In genomic region chr10:79176949-79177602, GRCh38 we compare ENCODE assay signal across 1 cellular context.
A peak's percentile ranks its signal among the peaks of the same experiment; 100 is the strongest.
TF ChIP-seq lines count a peak whose summit lies in the region.

No MANE protein-coding gene starts in this region.

TF ChIP-seq in HepG2, 621 proteins besides CTCF, POLR2A, EP300 and RAD21 (continued from another document and continues in another):
- TF ChIP-seq, protein P1, sequence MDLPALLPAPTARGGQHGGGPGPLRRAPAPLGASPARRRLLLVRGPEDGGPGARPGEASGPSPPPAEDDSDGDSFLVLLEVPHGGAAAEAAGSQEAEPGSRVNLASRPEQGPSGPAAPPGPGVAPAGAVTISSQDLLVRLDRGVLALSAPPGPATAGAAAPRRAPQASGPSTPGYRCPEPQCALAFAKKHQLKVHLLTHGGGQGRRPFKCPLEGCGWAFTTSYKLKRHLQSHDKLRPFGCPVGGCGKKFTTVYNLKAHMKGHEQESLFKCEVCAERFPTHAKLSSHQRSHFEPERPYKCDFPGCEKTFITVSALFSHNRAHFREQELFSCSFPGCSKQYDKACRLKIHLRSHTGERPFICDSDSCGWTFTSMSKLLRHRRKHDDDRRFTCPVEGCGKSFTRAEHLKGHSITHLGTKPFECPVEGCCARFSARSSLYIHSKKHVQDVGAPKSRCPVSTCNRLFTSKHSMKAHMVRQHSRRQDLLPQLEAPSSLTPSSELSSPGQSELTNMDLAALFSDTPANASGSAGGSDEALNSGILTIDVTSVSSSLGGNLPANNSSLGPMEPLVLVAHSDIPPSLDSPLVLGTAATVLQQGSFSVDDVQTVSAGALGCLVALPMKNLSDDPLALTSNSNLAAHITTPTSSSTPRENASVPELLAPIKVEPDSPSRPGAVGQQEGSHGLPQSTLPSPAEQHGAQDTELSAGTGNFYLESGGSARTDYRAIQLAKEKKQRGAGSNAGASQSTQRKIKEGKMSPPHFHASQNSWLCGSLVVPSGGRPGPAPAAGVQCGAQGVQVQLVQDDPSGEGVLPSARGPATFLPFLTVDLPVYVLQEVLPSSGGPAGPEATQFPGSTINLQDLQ (CRISPR knock-in tag; IDR thresholded peaks at IDR 0.05) = no peak
- TF ChIP-seq, protein P2, sequence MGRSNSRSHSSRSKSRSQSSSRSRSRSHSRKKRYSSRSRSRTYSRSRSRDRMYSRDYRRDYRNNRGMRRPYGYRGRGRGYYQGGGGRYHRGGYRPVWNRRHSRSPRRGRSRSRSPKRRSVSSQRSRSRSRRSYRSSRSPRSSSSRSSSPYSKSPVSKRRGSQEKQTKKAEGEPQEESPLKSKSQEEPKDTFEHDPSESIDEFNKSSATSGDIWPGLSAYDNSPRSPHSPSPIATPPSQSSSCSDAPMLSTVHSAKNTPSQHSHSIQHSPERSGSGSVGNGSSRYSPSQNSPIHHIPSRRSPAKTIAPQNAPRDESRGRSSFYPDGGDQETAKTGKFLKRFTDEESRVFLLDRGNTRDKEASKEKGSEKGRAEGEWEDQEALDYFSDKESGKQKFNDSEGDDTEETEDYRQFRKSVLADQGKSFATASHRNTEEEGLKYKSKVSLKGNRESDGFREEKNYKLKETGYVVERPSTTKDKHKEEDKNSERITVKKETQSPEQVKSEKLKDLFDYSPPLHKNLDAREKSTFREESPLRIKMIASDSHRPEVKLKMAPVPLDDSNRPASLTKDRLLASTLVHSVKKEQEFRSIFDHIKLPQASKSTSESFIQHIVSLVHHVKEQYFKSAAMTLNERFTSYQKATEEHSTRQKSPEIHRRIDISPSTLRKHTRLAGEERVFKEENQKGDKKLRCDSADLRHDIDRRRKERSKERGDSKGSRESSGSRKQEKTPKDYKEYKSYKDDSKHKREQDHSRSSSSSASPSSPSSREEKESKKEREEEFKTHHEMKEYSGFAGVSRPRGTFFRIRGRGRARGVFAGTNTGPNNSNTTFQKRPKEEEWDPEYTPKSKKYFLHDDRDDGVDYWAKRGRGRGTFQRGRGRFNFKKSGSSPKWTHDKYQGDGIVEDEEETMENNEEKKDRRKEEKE (IDR thresholded peaks at IDR 0.05) = no peak
- TF ChIP-seq TGIF2 (CRISPR knock-in tag; IDR thresholded peaks at IDR 0.05) (no peak), MIER2 (CRISPR knock-in tag; IDR thresholded peaks at IDR 0.05) (no peak), SRSF9 (IDR thresholded peaks at IDR 0.05; ENCODE audit: borderline replicate concordance, insufficient read depth, low read depth, low read length, poor library complexity, severe bottlenecking) (no peak), DBP (CRISPR knock-in tag; IDR thresholded peaks at IDR 0.05; ENCODE audit: not compliant biosample characterization) (no peak), ZNF629 (CRISPR knock-in tag; conservative IDR thresholded peaks at IDR 0.05) (no peak), ZNF383 (CRISPR knock-in tag; IDR thresholded peaks at IDR 0.05; ENCODE audit: borderline replicate concordance) (no peak), NR2F6 (IDR thresholded peaks at IDR 0.05) (no peak), NR2F6 (CRISPR knock-in tag; IDR thresholded peaks at IDR 0.05) (peak; percentile 76), THAP8 (CRISPR knock-in tag; IDR thresholded peaks at IDR 0.05; ENCODE audit: borderline replicate concordance) (no peak), SP1 (IDR thresholded peaks at IDR 0.05) (no peak), SP1 (CRISPR knock-in tag; IDR thresholded peaks at IDR 0.05) (no peak), TBX3 (IDR thresholded peaks at IDR 0.05; ENCODE audit: borderline replicate concordance) (no peak), LCORL (IDR thresholded peaks at IDR 0.05) (no peak), LCORL (CRISPR knock-in tag; IDR thresholded peaks at IDR 0.05) (peak; percentile 96), MIER3 (CRISPR knock-in tag; IDR thresholded peaks at IDR 0.05; ENCODE audit: borderline replicate concordance) (0 out of 2 replicates have a peak, but pooled peaks have one; percentile 17), PRDM4 (CRISPR knock-in tag; IDR thresholded peaks at IDR 0.05; ENCODE audit: borderline replicate concordance) (no peak), ZNF749 (CRISPR knock-in tag; IDR thresholded peaks at IDR 0.05; ENCODE audit: borderline replicate concordance) (no peak), ARHGAP35 (CRISPR knock-in tag; IDR thresholded peaks at IDR 0.05; ENCODE audit: borderline replicate concordance) (no peak; the same call in 1 of the 2 replicates), GTF2F1 (IDR thresholded peaks at IDR 0.05; ENCODE audit: low read length) (no peak), TRIM24 (CRISPR knock-in tag; IDR thresholded peaks at IDR 0.05) (no peak), ZNF282 (IDR thresholded peaks at IDR 0.05; ENCODE audit: partially characterized antibody) (no peak), SPEN (CRISPR knock-in tag; IDR thresholded peaks at IDR 0.05; ENCODE audit: low read depth) (no peak), ZNF674 (CRISPR knock-in tag; IDR thresholded peaks at IDR 0.05; ENCODE audit: low read depth) (no peak), ZNF678 (CRISPR knock-in tag; IDR thresholded peaks at IDR 0.05) (no peak), GPN1 (CRISPR knock-in tag; IDR thresholded peaks at IDR 0.05; ENCODE audit: borderline replicate concordance) (no peak)
- TF ChIP-seq, protein P3, sequence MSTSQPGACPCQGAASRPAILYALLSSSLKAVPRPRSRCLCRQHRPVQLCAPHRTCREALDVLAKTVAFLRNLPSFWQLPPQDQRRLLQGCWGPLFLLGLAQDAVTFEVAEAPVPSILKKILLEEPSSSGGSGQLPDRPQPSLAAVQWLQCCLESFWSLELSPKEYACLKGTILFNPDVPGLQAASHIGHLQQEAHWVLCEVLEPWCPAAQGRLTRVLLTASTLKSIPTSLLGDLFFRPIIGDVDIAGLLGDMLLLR (CRISPR knock-in tag; IDR thresholded peaks at IDR 0.05) = no peak
- TF ChIP-seq, protein P4, sequence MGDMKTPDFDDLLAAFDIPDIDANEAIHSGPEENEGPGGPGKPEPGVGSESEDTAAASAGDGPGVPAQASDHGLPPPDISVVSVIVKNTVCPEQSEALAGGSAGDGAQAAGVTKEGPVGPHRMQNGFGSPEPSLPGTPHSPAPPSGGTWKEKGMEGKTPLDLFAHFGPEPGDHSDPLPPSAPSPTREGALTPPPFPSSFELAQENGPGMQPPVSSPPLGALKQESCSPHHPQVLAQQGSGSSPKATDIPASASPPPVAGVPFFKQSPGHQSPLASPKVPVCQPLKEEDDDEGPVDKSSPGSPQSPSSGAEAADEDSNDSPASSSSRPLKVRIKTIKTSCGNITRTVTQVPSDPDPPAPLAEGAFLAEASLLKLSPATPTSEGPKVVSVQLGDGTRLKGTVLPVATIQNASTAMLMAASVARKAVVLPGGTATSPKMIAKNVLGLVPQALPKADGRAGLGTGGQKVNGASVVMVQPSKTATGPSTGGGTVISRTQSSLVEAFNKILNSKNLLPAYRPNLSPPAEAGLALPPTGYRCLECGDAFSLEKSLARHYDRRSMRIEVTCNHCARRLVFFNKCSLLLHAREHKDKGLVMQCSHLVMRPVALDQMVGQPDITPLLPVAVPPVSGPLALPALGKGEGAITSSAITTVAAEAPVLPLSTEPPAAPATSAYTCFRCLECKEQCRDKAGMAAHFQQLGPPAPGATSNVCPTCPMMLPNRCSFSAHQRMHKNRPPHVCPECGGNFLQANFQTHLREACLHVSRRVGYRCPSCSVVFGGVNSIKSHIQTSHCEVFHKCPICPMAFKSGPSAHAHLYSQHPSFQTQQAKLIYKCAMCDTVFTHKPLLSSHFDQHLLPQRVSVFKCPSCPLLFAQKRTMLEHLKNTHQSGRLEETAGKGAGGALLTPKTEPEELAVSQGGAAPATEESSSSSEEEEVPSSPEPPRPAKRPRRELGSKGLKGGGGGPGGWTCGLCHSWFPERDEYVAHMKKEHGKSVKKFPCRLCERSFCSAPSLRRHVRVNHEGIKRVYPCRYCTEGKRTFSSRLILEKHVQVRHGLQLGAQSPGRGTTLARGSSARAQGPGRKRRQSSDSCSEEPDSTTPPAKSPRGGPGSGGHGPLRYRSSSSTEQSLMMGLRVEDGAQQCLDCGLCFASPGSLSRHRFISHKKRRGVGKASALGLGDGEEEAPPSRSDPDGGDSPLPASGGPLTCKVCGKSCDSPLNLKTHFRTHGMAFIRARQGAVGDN (CRISPR knock-in tag; IDR thresholded peaks at IDR 0.05) = peak; percentile 99
- TF ChIP-seq, protein P5, sequence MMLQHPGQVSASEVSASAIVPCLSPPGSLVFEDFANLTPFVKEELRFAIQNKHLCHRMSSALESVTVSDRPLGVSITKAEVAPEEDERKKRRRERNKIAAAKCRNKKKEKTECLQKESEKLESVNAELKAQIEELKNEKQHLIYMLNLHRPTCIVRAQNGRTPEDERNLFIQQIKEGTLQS (CRISPR knock-in tag; IDR thresholded peaks at IDR 0.05) = no peak
- TF ChIP-seq, protein P6, sequence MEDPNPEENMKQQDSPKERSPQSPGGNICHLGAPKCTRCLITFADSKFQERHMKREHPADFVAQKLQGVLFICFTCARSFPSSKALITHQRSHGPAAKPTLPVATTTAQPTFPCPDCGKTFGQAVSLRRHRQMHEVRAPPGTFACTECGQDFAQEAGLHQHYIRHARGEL (CRISPR knock-in tag; IDR thresholded peaks at IDR 0.05) = no peak
- TF ChIP-seq, protein P7, sequence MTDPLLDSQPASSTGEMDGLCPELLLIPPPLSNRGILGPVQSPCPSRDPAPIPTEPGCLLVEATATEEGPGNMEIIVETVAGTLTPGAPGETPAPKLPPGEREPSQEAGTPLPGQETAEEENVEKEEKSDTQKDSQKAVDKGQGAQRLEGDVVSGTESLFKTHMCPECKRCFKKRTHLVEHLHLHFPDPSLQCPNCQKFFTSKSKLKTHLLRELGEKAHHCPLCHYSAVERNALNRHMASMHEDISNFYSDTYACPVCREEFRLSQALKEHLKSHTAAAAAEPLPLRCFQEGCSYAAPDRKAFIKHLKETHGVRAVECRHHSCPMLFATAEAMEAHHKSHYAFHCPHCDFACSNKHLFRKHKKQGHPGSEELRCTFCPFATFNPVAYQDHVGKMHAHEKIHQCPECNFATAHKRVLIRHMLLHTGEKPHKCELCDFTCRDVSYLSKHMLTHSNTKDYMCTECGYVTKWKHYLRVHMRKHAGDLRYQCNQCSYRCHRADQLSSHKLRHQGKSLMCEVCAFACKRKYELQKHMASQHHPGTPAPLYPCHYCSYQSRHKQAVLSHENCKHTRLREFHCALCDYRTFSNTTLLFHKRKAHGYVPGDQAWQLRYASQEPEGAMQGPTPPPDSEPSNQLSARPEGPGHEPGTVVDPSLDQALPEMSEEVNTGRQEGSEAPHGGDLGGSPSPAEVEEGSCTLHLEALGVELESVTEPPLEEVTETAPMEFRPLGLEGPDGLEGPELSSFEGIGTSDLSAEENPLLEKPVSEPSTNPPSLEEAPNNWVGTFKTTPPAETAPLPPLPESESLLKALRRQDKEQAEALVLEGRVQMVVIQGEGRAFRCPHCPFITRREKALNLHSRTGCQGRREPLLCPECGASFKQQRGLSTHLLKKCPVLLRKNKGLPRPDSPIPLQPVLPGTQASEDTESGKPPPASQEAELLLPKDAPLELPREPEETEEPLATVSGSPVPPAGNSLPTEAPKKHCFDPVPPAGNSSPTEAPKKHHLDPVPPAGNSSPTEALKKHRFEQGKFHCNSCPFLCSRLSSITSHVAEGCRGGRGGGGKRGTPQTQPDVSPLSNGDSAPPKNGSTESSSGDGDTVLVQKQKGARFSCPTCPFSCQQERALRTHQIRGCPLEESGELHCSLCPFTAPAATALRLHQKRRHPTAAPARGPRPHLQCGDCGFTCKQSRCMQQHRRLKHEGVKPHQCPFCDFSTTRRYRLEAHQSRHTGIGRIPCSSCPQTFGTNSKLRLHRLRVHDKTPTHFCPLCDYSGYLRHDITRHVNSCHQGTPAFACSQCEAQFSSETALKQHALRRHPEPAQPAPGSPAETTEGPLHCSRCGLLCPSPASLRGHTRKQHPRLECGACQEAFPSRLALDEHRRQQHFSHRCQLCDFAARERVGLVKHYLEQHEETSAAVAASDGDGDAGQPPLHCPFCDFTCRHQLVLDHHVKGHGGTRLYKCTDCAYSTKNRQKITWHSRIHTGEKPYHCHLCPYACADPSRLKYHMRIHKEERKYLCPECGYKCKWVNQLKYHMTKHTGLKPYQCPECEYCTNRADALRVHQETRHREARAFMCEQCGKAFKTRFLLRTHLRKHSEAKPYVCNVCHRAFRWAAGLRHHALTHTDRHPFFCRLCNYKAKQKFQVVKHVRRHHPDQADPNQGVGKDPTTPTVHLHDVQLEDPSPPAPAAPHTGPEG (CRISPR knock-in tag; IDR thresholded peaks at IDR 0.05) = no peak
- TF ChIP-seq, protein P8, sequence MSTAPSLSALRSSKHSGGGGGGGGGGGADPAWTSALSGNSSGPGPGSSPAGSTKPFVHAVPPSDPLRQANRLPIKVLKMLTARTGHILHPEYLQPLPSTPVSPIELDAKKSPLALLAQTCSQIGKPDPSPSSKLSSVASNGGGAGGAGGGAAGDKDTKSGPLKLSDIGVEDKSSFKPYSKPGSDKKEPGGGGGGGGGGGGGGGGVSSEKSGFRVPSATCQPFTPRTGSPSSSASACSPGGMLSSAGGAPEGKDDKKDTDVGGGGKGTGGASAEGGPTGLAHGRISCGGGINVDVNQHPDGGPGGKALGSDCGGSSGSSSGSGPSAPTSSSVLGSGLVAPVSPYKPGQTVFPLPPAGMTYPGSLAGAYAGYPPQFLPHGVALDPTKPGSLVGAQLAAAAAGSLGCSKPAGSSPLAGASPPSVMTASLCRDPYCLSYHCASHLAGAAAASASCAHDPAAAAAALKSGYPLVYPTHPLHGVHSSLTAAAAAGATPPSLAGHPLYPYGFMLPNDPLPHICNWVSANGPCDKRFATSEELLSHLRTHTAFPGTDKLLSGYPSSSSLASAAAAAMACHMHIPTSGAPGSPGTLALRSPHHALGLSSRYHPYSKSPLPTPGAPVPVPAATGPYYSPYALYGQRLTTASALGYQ (CRISPR knock-in tag; IDR thresholded peaks at IDR 0.05) = no peak; the same call in 1 of the 2 replicates
